Comparison of ENCODE assay signal across 2 cellular contexts in genomic region chr1:183995322-183996035, GRCh38.
TF ChIP-seq lines count a peak whose summit lies in the region.

No MANE protein-coding gene starts in this region.

TF ChIP-seq in GM23338, 12 proteins besides CTCF, POLR2A, EP300 and RAD21:
- TF ChIP-seq EZH2 (IDR thresholded peaks at IDR 0.05; ENCODE audit: low read depth, unreplicated experiment): no peak
- TF ChIP-seq ZNF114 (CRISPR knock-in tag; IDR thresholded peaks at IDR 0.05): no peak
- no peak for TF ChIP-seq STAT1 (IDR thresholded peaks at IDR 0.05; ENCODE audit: unreplicated experiment)
- TF ChIP-seq NANOG (IDR thresholded peaks at IDR 0.05; ENCODE audit: borderline replicate concordance): no peak
- TF ChIP-seq, protein P1, sequence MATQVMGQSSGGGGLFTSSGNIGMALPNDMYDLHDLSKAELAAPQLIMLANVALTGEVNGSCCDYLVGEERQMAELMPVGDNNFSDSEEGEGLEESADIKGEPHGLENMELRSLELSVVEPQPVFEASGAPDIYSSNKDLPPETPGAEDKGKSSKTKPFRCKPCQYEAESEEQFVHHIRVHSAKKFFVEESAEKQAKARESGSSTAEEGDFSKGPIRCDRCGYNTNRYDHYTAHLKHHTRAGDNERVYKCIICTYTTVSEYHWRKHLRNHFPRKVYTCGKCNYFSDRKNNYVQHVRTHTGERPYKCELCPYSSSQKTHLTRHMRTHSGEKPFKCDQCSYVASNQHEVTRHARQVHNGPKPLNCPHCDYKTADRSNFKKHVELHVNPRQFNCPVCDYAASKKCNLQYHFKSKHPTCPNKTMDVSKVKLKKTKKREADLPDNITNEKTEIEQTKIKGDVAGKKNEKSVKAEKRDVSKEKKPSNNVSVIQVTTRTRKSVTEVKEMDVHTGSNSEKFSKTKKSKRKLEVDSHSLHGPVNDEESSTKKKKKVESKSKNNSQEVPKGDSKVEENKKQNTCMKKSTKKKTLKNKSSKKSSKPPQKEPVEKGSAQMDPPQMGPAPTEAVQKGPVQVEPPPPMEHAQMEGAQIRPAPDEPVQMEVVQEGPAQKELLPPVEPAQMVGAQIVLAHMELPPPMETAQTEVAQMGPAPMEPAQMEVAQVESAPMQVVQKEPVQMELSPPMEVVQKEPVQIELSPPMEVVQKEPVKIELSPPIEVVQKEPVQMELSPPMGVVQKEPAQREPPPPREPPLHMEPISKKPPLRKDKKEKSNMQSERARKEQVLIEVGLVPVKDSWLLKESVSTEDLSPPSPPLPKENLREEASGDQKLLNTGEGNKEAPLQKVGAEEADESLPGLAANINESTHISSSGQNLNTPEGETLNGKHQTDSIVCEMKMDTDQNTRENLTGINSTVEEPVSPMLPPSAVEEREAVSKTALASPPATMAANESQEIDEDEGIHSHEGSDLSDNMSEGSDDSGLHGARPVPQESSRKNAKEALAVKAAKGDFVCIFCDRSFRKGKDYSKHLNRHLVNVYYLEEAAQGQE (IDR thresholded peaks at IDR 0.05; ENCODE audit: unreplicated experiment): no peak
- no peak for TF ChIP-seq CREB1 (CRISPR knock-in tag; IDR thresholded peaks at IDR 0.05; ENCODE audit: low read depth)
- no peak for TF ChIP-seq JUNB (IDR thresholded peaks at IDR 0.05; ENCODE audit: unreplicated experiment)
- TF ChIP-seq POLR2AphosphoS5 (IDR thresholded peaks at IDR 0.05; ENCODE audit: low read depth): no peak
- TF ChIP-seq, protein P2, sequence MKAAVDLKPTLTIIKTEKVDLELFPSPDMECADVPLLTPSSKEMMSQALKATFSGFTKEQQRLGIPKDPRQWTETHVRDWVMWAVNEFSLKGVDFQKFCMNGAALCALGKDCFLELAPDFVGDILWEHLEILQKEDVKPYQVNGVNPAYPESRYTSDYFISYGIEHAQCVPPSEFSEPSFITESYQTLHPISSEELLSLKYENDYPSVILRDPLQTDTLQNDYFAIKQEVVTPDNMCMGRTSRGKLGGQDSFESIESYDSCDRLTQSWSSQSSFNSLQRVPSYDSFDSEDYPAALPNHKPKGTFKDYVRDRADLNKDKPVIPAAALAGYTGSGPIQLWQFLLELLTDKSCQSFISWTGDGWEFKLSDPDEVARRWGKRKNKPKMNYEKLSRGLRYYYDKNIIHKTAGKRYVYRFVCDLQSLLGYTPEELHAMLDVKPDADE (IDR thresholded peaks at IDR 0.05): no peak
- TF ChIP-seq EZH2phosphoT487 (IDR thresholded peaks at IDR 0.05; ENCODE audit: unreplicated experiment): no peak

TF ChIP-seq in K562, 482 proteins besides CTCF, POLR2A, EP300 and RAD21:
- TF ChIP-seq ZNF407 (IDR thresholded peaks at IDR 0.05; ENCODE audit: low read depth): peak; percentile 35; the same call in 1 of the 2 replicates
- TF ChIP-seq ZBTB43 (CRISPR knock-in tag; IDR thresholded peaks at IDR 0.05): no peak
- TF ChIP-seq KDM4B (IDR thresholded peaks at IDR 0.05; ENCODE audit: borderline replicate concordance in 2 of 2, low read depth in 1 of 2): peak in 1 of 2 experiments; percentile 90; a peak in 1 of 4 replicates
- peak; percentile 39; the same call in 1 of the 2 replicates for TF ChIP-seq CXXC5 (CRISPR knock-in tag; IDR thresholded peaks at IDR 0.05)
- peak; percentile 27 for TF ChIP-seq HDAC3 (IDR thresholded peaks at IDR 0.05; ENCODE audit: borderline replicate concordance, partially characterized antibody)
- TF ChIP-seq ZNF175 (CRISPR knock-in tag; IDR thresholded peaks at IDR 0.05; ENCODE audit: low read depth): peak; percentile 18; the same call in 1 of the 2 replicates
- TF ChIP-seq ZNF512 (tag; IDR thresholded peaks at IDR 0.05): peak; percentile 84
- TF ChIP-seq, protein P3, sequence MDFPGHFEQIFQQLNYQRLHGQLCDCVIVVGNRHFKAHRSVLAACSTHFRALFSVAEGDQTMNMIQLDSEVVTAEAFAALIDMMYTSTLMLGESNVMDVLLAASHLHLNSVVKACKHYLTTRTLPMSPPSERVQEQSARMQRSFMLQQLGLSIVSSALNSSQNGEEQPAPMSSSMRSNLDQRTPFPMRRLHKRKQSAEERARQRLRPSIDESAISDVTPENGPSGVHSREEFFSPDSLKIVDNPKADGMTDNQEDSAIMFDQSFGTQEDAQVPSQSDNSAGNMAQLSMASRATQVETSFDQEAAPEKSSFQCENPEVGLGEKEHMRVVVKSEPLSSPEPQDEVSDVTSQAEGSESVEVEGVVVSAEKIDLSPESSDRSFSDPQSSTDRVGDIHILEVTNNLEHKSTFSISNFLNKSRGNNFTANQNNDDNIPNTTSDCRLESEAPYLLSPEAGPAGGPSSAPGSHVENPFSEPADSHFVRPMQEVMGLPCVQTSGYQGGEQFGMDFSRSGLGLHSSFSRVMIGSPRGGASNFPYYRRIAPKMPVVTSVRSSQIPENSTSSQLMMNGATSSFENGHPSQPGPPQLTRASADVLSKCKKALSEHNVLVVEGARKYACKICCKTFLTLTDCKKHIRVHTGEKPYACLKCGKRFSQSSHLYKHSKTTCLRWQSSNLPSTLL (IDR thresholded peaks at IDR 0.05): 0 out of 2 replicates have a peak, but pooled peaks have one; percentile 44
- TF ChIP-seq, protein P4, sequence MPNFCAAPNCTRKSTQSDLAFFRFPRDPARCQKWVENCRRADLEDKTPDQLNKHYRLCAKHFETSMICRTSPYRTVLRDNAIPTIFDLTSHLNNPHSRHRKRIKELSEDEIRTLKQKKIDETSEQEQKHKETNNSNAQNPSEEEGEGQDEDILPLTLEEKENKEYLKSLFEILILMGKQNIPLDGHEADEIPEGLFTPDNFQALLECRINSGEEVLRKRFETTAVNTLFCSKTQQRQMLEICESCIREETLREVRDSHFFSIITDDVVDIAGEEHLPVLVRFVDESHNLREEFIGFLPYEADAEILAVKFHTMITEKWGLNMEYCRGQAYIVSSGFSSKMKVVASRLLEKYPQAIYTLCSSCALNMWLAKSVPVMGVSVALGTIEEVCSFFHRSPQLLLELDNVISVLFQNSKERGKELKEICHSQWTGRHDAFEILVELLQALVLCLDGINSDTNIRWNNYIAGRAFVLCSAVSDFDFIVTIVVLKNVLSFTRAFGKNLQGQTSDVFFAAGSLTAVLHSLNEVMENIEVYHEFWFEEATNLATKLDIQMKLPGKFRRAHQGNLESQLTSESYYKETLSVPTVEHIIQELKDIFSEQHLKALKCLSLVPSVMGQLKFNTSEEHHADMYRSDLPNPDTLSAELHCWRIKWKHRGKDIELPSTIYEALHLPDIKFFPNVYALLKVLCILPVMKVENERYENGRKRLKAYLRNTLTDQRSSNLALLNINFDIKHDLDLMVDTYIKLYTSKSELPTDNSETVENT (CRISPR knock-in tag; IDR thresholded peaks at IDR 0.05): no peak
- peak; percentile 19; the same call in 1 of the 2 replicates for TF ChIP-seq ZNF316 (IDR thresholded peaks at IDR 0.05)
- TF ChIP-seq DMBX1 (CRISPR knock-in tag; IDR thresholded peaks at IDR 0.05; ENCODE audit: borderline replicate concordance): peak; percentile 67; the same call in 1 of the 2 replicates
- peak in 1 of 2 experiments; percentile 35 for TF ChIP-seq NCOA2 (IDR thresholded peaks at IDR 0.05; ENCODE audit: partially characterized antibody in 2 of 2)
- TF ChIP-seq MLLT1 (IDR thresholded peaks at IDR 0.05): 0 out of 4 replicates have a peak, but pooled peaks of 1 of the 2 experiments have one; percentile 34
- no peak for TF ChIP-seq NFE2L1 (tag; IDR thresholded peaks at IDR 0.05; ENCODE audit: borderline replicate concordance, low read depth)
- 0 out of 2 replicates have a peak, but pooled peaks have one; percentile 11 for TF ChIP-seq EP400 (IDR thresholded peaks at IDR 0.05)
- TF ChIP-seq ZNF79 (CRISPR knock-in tag; IDR thresholded peaks at IDR 0.05; ENCODE audit: low read depth): no peak
- peak; percentile 51; the same call in 1 of the 2 replicates for TF ChIP-seq SMARCA5 (IDR thresholded peaks at IDR 0.05)
